Comparison of ENCODE assay signal across 10 cellular contexts in genomic region chr11:5233268-5233667, GRCh38. TPM values are rescaled to one million over a fixed set of nuclear protein-coding genes. Genes with fewer than 3 reads are reported as not detected.
"Had no signal": no experiment of that assay in that cellular context is flagged by ENCODE, and none has a peak within 500 bp of the region (broad histone marks: within the 10 kb centered on the region; RNA-seq: fewer than 3 reads in every experiment).

No MANE protein-coding gene starts in this region.

- ATAC-seq: HepG2 had no signal

- H3K36me3 Mint-ChIP-seq: IgD-negative memory B cell had no signal

- DNase-seq: IMR-90, Karpas-422, KBM-7, KG1 had no signal

- H3K27ac Mint-ChIP-seq: IgD-negative memory B cell had no signal

- H3K9me3 Mint-ChIP-seq: IgD-negative memory B cell had no signal

- H3K4me3 Mint-ChIP-seq: IgD-negative memory B cell had no signal

- H3K27ac ChIP-seq: HL-60 had no signal

- FAIRE-seq: HepG2, HTR-8/SVneo had no signal

RNA-seq across cellular contexts. Expression of gene HBD, which starts 1.0 kb away (rescaled TPM):
- total RNA-seq: HepG2, HT-29, HT1080 had no signal
- polyA plus RNA-seq: HepG2, IgD-negative memory B cell had no signal

RNA-seq across cellular contexts. Expression of gene HBB, which starts 6.4 kb away (rescaled TPM):
- total RNA-seq: HepG2, HT-29, HT1080, IMR-90 had no signal
- polyA plus RNA-seq: HepG2 had no signal

RNA-seq across cellular contexts. Expression of gene HBG1, which starts 16.4 kb away (rescaled TPM):
- total RNA-seq: HepG2, HT-29, IMR-90 had no signal
- polyA plus RNA-seq: HepG2, IgD-negative memory B cell, IMR-90 had no signal

RNA-seq across cellular contexts. Expression of gene HBG2, which starts 21.3 kb away (rescaled TPM):
- total RNA-seq: HepG2, HT-29 had no signal
- polyA plus RNA-seq: HepG2, IMR-90 had no signal

RNA-seq across cellular contexts. Expression of gene OR51V1, which starts 32.8 kb away (rescaled TPM):
- total RNA-seq: HepG2, HT-29, HT1080, IMR-90 had no signal
- polyA plus RNA-seq: HepG2, IgD-negative memory B cell, IMR-90 had no signal
